Comparison of ENCODE assay signal across 5 cellular contexts in the genomic region with DNA sequence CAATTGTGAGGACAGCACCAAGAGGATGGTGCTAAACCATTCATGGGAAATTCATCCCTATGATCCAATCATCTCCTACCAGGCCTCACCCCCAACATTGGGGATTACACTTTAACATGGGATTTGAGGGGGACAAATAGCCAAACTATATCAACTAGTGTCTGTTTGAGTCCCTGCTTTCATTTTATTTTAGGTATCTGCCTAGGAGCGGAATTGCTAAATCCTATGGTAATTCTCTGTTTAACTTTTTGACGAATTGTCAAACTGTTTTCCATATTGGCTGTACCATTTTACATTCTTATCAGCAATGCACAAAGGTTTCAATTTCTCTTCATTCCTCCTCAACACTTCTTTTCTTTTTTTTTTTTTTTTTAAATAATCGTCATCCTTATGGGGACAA.
"Had no signal": no experiment of that assay in that cellular context is flagged by ENCODE, and none has a peak within 500 bp of the region (broad histone marks: within the 10 kb centered on the region; RNA-seq: fewer than 3 reads in every experiment).

No MANE protein-coding gene starts in this region.

- H3K27ac Mint-ChIP-seq: GM23338, H9 had no signal

- DNase-seq: H9, KG1 had no signal

- H3K4me1 Mint-ChIP-seq: GM23338, H9 had no signal

- H3K4me2 ChIP-seq: GM23338 had no signal

- H3K4me3 Mint-ChIP-seq: GM23338, H9, HFFc6 had no signal

- H3K4me3 ChIP-seq: GM23338, K562 had no signal
